Comparison of ENCODE assay signal across 1 cellular context in the genomic region with DNA sequence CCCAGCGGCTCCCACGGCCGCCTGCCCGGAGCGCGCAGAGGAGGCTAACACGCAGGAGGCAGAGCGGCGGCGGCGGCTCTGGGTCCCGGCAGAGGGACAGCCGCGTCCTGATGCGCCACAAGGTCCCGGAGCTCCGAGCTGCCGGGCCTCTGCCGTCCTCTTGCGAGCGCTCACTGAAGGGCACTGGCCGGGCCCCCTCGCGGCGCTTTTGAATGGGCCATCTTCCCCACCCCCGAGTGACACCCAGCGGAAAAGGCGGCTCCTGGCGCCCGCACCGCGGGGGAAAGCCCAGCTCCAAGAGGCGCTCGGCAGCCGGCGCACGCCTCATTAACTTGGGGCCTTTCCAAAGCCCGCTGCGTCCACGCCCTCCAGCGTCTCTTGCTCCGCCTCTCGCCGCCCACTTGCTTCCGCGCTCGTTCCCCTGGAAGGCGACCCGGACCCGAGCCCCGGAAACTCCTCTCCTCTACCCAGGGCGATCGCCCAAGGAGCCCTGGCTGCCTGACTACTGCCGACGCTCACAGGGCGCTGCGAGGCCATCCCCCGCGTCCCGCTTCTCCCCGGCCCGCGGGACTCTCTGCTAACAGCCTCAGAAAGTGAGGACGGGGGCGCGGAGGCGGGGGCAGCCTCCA.
A peak's percentile ranks its signal among the peaks of the same experiment; 100 is the strongest.
TF ChIP-seq lines count a peak whose summit lies in the region.

A gene (minus strand): TSS at position 363 of the 629 bp plus-strand sequence.

TF ChIP-seq in K562, 482 proteins besides CTCF, POLR2A, EP300 and RAD21 (continued from another document and continues in another):
- TF ChIP-seq, protein P1, sequence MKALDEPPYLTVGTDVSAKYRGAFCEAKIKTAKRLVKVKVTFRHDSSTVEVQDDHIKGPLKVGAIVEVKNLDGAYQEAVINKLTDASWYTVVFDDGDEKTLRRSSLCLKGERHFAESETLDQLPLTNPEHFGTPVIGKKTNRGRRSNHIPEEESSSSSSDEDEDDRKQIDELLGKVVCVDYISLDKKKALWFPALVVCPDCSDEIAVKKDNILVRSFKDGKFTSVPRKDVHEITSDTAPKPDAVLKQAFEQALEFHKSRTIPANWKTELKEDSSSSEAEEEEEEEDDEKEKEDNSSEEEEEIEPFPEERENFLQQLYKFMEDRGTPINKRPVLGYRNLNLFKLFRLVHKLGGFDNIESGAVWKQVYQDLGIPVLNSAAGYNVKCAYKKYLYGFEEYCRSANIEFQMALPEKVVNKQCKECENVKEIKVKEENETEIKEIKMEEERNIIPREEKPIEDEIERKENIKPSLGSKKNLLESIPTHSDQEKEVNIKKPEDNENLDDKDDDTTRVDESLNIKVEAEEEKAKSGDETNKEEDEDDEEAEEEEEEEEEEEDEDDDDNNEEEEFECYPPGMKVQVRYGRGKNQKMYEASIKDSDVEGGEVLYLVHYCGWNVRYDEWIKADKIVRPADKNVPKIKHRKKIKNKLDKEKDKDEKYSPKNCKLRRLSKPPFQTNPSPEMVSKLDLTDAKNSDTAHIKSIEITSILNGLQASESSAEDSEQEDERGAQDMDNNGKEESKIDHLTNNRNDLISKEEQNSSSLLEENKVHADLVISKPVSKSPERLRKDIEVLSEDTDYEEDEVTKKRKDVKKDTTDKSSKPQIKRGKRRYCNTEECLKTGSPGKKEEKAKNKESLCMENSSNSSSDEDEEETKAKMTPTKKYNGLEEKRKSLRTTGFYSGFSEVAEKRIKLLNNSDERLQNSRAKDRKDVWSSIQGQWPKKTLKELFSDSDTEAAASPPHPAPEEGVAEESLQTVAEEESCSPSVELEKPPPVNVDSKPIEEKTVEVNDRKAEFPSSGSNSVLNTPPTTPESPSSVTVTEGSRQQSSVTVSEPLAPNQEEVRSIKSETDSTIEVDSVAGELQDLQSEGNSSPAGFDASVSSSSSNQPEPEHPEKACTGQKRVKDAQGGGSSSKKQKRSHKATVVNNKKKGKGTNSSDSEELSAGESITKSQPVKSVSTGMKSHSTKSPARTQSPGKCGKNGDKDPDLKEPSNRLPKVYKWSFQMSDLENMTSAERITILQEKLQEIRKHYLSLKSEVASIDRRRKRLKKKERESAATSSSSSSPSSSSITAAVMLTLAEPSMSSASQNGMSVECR (CRISPR knock-in tag; IDR thresholded peaks at IDR 0.05), result peak; percentile 44
- no peak for TF ChIP-seq RBM34 (IDR thresholded peaks at IDR 0.05; ENCODE audit: borderline replicate concordance, insufficient read depth, low read length)
- TF ChIP-seq, protein P2, sequence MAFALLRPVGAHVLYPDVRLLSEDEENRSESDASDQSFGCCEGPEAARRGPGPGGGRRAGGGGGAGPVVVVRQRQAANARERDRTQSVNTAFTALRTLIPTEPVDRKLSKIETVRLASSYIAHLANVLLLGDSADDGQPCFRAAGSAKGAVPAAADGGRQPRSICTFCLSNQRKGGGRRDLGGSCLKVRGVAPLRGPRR (CRISPR knock-in tag; IDR thresholded peaks at IDR 0.05), result no peak
- TF ChIP-seq SMAD2 (IDR thresholded peaks at IDR 0.05; ENCODE audit: low read depth, low read length), result no peak
- TF ChIP-seq, protein P3, sequence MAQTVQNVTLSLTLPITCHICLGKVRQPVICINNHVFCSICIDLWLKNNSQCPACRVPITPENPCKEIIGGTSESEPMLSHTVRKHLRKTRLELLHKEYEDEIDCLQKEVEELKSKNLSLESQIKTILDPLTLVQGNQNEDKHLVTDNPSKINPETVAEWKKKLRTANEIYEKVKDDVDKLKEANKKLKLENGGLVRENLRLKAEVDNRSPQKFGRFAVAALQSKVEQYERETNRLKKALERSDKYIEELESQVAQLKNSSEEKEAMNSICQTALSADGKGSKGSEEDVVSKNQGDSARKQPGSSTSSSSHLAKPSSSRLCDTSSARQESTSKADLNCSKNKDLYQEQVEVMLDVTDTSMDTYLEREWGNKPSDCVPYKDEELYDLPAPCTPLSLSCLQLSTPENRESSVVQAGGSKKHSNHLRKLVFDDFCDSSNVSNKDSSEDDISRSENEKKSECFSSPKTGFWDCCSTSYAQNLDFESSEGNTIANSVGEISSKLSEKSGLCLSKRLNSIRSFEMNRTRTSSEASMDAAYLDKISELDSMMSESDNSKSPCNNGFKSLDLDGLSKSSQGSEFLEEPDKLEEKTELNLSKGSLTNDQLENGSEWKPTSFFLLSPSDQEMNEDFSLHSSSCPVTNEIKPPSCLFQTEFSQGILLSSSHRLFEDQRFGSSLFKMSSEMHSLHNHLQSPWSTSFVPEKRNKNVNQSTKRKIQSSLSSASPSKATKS (CRISPR knock-in tag; IDR thresholded peaks at IDR 0.05), result no peak
- TF ChIP-seq ZNF184 (CRISPR knock-in tag; IDR thresholded peaks at IDR 0.05), result no peak
- no peak for TF ChIP-seq BRF1 (IDR thresholded peaks at IDR 0.05; ENCODE audit: borderline replicate concordance, extremely low read depth, insufficient read length)
- no peak for TF ChIP-seq BRCA1 (IDR thresholded peaks at IDR 0.05)
- no peak for TF ChIP-seq BRCA1 (CRISPR knock-in tag; IDR thresholded peaks at IDR 0.05)
- TF ChIP-seq SIX5 (IDR thresholded peaks at IDR 0.05; ENCODE audit: borderline replicate concordance in 1 of 2, insufficient read depth in 1 of 2, low read depth in 1 of 2, low read length in 2 of 2), result no peak
- no peak for TF ChIP-seq CAMTA2 (CRISPR knock-in tag; conservative IDR thresholded peaks at IDR 0.05)
- no peak for TF ChIP-seq RFX1 (IDR thresholded peaks at IDR 0.05)
- no peak for TF ChIP-seq MCM2 (IDR thresholded peaks at IDR 0.05; ENCODE audit: low read depth)
- TF ChIP-seq ZNF644 (tag; IDR thresholded peaks at IDR 0.05; ENCODE audit: low read depth), result no peak
- TF ChIP-seq SP2 (IDR thresholded peaks at IDR 0.05; ENCODE audit: extremely low read depth, low read depth, low read length, poor library complexity, severe bottlenecking), result no peak
- TF ChIP-seq, protein P4, sequence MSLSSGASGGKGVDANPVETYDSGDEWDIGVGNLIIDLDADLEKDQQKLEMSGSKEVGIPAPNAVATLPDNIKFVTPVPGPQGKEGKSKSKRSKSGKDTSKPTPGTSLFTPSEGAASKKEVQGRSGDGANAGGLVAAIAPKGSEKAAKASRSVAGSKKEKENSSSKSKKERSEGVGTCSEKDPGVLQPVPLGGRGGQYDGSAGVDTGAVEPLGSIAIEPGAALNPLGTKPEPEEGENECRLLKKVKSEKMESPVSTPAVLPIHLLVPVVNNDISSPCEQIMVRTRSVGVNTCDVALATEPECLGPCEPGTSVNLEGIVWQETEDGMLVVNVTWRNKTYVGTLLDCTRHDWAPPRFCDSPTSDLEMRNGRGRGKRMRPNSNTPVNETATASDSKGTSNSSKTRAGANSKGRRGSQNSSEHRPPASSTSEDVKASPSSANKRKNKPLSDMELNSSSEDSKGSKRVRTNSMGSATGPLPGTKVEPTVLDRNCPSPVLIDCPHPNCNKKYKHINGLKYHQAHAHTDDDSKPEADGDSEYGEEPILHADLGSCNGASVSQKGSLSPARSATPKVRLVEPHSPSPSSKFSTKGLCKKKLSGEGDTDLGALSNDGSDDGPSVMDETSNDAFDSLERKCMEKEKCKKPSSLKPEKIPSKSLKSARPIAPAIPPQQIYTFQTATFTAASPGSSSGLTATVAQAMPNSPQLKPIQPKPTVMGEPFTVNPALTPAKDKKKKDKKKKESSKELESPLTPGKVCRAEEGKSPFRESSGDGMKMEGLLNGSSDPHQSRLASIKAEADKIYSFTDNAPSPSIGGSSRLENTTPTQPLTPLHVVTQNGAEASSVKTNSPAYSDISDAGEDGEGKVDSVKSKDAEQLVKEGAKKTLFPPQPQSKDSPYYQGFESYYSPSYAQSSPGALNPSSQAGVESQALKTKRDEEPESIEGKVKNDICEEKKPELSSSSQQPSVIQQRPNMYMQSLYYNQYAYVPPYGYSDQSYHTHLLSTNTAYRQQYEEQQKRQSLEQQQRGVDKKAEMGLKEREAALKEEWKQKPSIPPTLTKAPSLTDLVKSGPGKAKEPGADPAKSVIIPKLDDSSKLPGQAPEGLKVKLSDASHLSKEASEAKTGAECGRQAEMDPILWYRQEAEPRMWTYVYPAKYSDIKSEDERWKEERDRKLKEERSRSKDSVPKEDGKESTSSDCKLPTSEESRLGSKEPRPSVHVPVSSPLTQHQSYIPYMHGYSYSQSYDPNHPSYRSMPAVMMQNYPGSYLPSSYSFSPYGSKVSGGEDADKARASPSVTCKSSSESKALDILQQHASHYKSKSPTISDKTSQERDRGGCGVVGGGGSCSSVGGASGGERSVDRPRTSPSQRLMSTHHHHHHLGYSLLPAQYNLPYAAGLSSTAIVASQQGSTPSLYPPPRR (CRISPR knock-in tag; IDR thresholded peaks at IDR 0.05; ENCODE audit: borderline replicate concordance), result no peak
- TF ChIP-seq, protein P5, sequence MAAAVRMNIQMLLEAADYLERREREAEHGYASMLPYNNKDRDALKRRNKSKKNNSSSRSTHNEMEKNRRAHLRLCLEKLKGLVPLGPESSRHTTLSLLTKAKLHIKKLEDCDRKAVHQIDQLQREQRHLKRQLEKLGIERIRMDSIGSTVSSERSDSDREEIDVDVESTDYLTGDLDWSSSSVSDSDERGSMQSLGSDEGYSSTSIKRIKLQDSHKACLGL (CRISPR knock-in tag; IDR thresholded peaks at IDR 0.05; ENCODE audit: borderline replicate concordance, poor library complexity, severe bottlenecking), result no peak
- TF ChIP-seq MAZ (CRISPR knock-in tag; conservative IDR thresholded peaks at IDR 0.05 in 1 of 2, IDR thresholded peaks at IDR 0.05 in 1 of 2), result peak; percentile 44 to 52; a peak in 2 of 4 replicates
- no peak for TF ChIP-seq ZNF174 (CRISPR knock-in tag; IDR thresholded peaks at IDR 0.05)
- TF ChIP-seq, protein P6, sequence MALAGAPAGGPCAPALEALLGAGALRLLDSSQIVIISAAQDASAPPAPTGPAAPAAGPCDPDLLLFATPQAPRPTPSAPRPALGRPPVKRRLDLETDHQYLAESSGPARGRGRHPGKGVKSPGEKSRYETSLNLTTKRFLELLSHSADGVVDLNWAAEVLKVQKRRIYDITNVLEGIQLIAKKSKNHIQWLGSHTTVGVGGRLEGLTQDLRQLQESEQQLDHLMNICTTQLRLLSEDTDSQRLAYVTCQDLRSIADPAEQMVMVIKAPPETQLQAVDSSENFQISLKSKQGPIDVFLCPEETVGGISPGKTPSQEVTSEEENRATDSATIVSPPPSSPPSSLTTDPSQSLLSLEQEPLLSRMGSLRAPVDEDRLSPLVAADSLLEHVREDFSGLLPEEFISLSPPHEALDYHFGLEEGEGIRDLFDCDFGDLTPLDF (CRISPR knock-in tag; IDR thresholded peaks at IDR 0.05), result no peak
- no peak for TF ChIP-seq NCOA2 (IDR thresholded peaks at IDR 0.05; ENCODE audit: partially characterized antibody in 2 of 2)
- TF ChIP-seq MTA2 (IDR thresholded peaks at IDR 0.05; ENCODE audit: low read depth), result no peak
- TF ChIP-seq ZNF165 (CRISPR knock-in tag; IDR thresholded peaks at IDR 0.05; ENCODE audit: borderline replicate concordance), result no peak
- no peak for TF ChIP-seq ZKSCAN3 (CRISPR knock-in tag; IDR thresholded peaks at IDR 0.05)
- no peak for TF ChIP-seq ZNF408 (CRISPR knock-in tag; IDR thresholded peaks at IDR 0.05; ENCODE audit: low read depth)
- TF ChIP-seq HSF4 (CRISPR knock-in tag; IDR thresholded peaks at IDR 0.05; ENCODE audit: borderline replicate concordance), result no peak
- TF ChIP-seq MEIS2 (IDR thresholded peaks at IDR 0.05; ENCODE audit: partially characterized antibody), result peak; percentile 2
- TF ChIP-seq ZNF12 (CRISPR knock-in tag; IDR thresholded peaks at IDR 0.05), result no peak
- no peak for TF ChIP-seq PTTG1 (tag; IDR thresholded peaks at IDR 0.05; ENCODE audit: low read depth)
- peak; percentile 52; the same call in 1 of the 2 replicates for TF ChIP-seq POLR2AphosphoS5 (IDR thresholded peaks at IDR 0.05; ENCODE audit: control insufficient read depth, insufficient read depth, low read depth, low read length)
- TF ChIP-seq ZNF282 (CRISPR knock-in tag; IDR thresholded peaks at IDR 0.05), result no peak
- TF ChIP-seq, protein P7, sequence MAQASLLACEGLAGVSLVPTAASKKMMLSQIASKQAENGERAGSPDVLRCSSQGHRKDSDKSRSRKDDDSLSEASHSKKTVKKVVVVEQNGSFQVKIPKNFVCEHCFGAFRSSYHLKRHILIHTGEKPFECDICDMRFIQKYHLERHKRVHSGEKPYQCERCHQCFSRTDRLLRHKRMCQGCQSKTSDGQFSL (CRISPR knock-in tag; IDR thresholded peaks at IDR 0.05), result no peak
- TF ChIP-seq, protein P7 (tag; IDR thresholded peaks at IDR 0.05), result no peak
- no peak for TF ChIP-seq FOXP1 (CRISPR knock-in tag; IDR thresholded peaks at IDR 0.05)
- no peak for TF ChIP-seq ELF4 (CRISPR knock-in tag; IDR thresholded peaks at IDR 0.05)
- no peak for TF ChIP-seq NR2F6 (CRISPR knock-in tag; IDR thresholded peaks at IDR 0.05)
- no peak for TF ChIP-seq SRSF3 (IDR thresholded peaks at IDR 0.05; ENCODE audit: insufficient read depth, low read length)
- TF ChIP-seq, protein P8, sequence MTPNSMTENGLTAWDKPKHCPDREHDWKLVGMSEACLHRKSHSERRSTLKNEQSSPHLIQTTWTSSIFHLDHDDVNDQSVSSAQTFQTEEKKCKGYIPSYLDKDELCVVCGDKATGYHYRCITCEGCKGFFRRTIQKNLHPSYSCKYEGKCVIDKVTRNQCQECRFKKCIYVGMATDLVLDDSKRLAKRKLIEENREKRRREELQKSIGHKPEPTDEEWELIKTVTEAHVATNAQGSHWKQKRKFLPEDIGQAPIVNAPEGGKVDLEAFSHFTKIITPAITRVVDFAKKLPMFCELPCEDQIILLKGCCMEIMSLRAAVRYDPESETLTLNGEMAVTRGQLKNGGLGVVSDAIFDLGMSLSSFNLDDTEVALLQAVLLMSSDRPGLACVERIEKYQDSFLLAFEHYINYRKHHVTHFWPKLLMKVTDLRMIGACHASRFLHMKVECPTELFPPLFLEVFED (CRISPR knock-in tag; conservative IDR thresholded peaks at IDR 0.05), result no peak
- TF ChIP-seq TCFL5 (CRISPR knock-in tag; conservative IDR thresholded peaks at IDR 0.05), result no peak
- TF ChIP-seq FIP1L1 (IDR thresholded peaks at IDR 0.05; ENCODE audit: low read depth, low read length, poor library complexity, severe bottlenecking), result no peak
- peak in 1 of 2 experiments; percentile 61; a peak in 1 of 4 replicates for TF ChIP-seq SIN3A (IDR thresholded peaks at IDR 0.05; ENCODE audit: borderline replicate concordance in 2 of 2, control insufficient read depth in 1 of 2, low read depth in 2 of 2, low read length in 2 of 2)
- TF ChIP-seq TSC22D4 (tag; IDR thresholded peaks at IDR 0.05), result no peak
- no peak for TF ChIP-seq SMARCA5 (IDR thresholded peaks at IDR 0.05)
- no peak for TF ChIP-seq SNRNP70 (optimal IDR thresholded peaks at IDR 0.05; ENCODE audit: low read depth, low read length)
- TF ChIP-seq BACH1 (tag; IDR thresholded peaks at IDR 0.05), result no peak
